8 cellular contexts compared by ENCODE assay signal in genomic region chr2:208253518-208254117, GRCh38. TPM values are rescaled to one million over a fixed set of nuclear protein-coding genes. Genes with fewer than 3 reads are reported as not detected.
DNase-seq lines count a peak whose midpoint lies in the region; ATAC-seq and TF ChIP-seq lines count a peak whose summit lies in the region.

No MANE protein-coding gene starts in this region.

- no peaks in the 10 kb centered on the region for H3K9me2 ChIP-seq in SK-N-SH

- no peak for TF ChIP-seq EP300 in SK-N-SH (IDR thresholded peaks at IDR 0.05; ENCODE audit: borderline replicate concordance in 1 of 2, low read depth in 1 of 2, low read length in 1 of 2)

- H3K27ac ChIP-seq in SK-N-SH (ENCODE audit: low read depth in 2 of 2, low read length in 1 of 2) (peak overlapping the region; percentile 27 to 40; a peak in 3 of 4 replicates), gastrocnemius medialis (peak overlapping the region; percentile 82 to 90 (median 86))

- in situ Hi-C loops in gastrocnemius medialis (cut with MboI; ENCODE audit: low sequenced_read_pairs in 4 of 4), result loop anchor here in 2 of 4 donors (25.0 kb wide), 2 partner anchors 641 to 716 kb away; partner anchors contain the start of gene CREB1 (in 1 of the 2)

- H3K36me3 ChIP-seq in SK-N-SH (replicated peaks in 1 of 2; ENCODE audit: control insufficient read depth in 1 of 2, insufficient read depth in 2 of 2, low read length in 1 of 2) (peaks cover 39 to 43% of the 10 kb centered on the region in 2 experiments), gastrocnemius medialis (peaks cover 0 to 25% of the 10 kb centered on the region in 2 donors)

- H3K9ac ChIP-seq in SK-N-SH, result peak overlapping the region; percentile 65

- DNase-seq in GM12865 (ENCODE audit: low read depth) (no peak), SK-N-SH (no peak), fibroblast of the aortic adventitia (ENCODE audit: low read depth) (peak; percentile 70), gastrocnemius medialis (no peak), cerebellar cortex (ENCODE audit: low spot score) (no peak), NCI-H2029 treated with DMSO at 0.1 percent for 48 hours (lab: John Stamatoyannopoulos, UW) (no peak)

- no peak for ATAC-seq in gastrocnemius medialis
- ATAC-seq in HG03095 (IDR thresholded peaks at IDR 0.05; ENCODE audit: unreplicated experiment), result no peak
- ATAC-seq in GM21528 (IDR thresholded peaks at IDR 0.05; ENCODE audit: low FRiP score, unreplicated experiment), result no peak

- H3K4me2 ChIP-seq in SK-N-SH, result peak overlapping the region; percentile 86

- WGBS in SK-N-SH (ENCODE audit: low lambda C conversion rate), result 31% methylated on average over 7 of the region's 7 CpGs

- TF ChIP-seq CTCF in GM12865 (IDR thresholded peaks at IDR 0.05; ENCODE audit: insufficient read depth, low read depth, low read length, missing control alignments) (no peak), SK-N-SH (IDR thresholded peaks at IDR 0.05) (no peak), fibroblast of the aortic adventitia (IDR thresholded peaks at IDR 0.05; ENCODE audit: insufficient read depth, low read length) (no peak), gastrocnemius medialis (IDR thresholded peaks at IDR 0.05 in 4 of 5, conservative IDR thresholded peaks at IDR 0.05 in 1 of 5) (no peak)

- peak overlapping the region; percentile 90 for H2AFZ ChIP-seq in SK-N-SH (ENCODE audit: low read depth)

- H3F3A ChIP-seq in SK-N-SH (replicated peaks; ENCODE audit: insufficient read depth), result peaks cover 7% of the 10 kb centered on the region

- TF ChIP-seq POLR2A in gastrocnemius medialis (IDR thresholded peaks at IDR 0.05), result no peak

- H3K27me3 ChIP-seq in SK-N-SH (ENCODE audit: insufficient read depth) (no peaks in the 10 kb centered on the region), gastrocnemius medialis (no peaks in the 10 kb centered on the region)

- intact Hi-C loops in gastrocnemius medialis (cut with DNase I; ENCODE audit: low total_unique reads), result loop anchor here (1.0 to 5.0 kb wide), 6 partner anchors 62 to 1486 kb away; partner anchors contain the start of genes FASTKD2, MDH1B and METTL21A

- no peak for TF ChIP-seq RAD21 in SK-N-SH (IDR thresholded peaks at IDR 0.05; ENCODE audit: low read length)

- peaks cover 0 to 8% of the 10 kb centered on the region in 2 experiments; a peak in 3 of 4 replicates for H3K4me1 ChIP-seq in SK-N-SH (ENCODE audit: control insufficient read depth in 1 of 2, insufficient read depth in 2 of 2, low read depth in 1 of 2, low read length in 1 of 2)
- H3K4me1 ChIP-seq in gastrocnemius medialis, result peaks cover 16 to 19% of the 10 kb centered on the region in 2 donors

- no peaks in the 10 kb centered on the region for H4K20me1 ChIP-seq in SK-N-SH (ENCODE audit: insufficient read depth)

- CTCF ChIA-PET in SK-N-SH (lab: Yijun Ruan, JAX), result interaction anchor here (0.7 to 6.5 kb wide), 32 partner anchors 9 to 1078 kb away, joined by 3 to 87 read pairs (median 5); partner anchors contain the start of gene PIKFYVE

- H3K4me3 ChIP-seq in GM12865 (ENCODE audit: low read depth, low read length) (peak overlapping the region; percentile 93), SK-N-SH (ENCODE audit: low read depth in 2 of 2, low read length in 1 of 2) (peak overlapping the region; percentile 52 to 95), fibroblast of the aortic adventitia (ENCODE audit: low read depth, low read length) (peak overlapping the region; percentile 99), gastrocnemius medialis (peak overlapping the region; percentile 63 to 81 (median 70))

- H3K79me2 ChIP-seq in SK-N-SH (ENCODE audit: insufficient read depth), result peaks cover 10% of the 10 kb centered on the region; the same call in 1 of the 2 replicates

- H3K9me3 ChIP-seq in SK-N-SH (no peaks in the 10 kb centered on the region), gastrocnemius medialis (no peaks in the 10 kb centered on the region)

- POLR2A ChIA-PET in SK-N-SH (lab: Yijun Ruan, JAX), result interaction anchor here (1.1 to 3.6 kb wide), 3 partner anchors 12 to 152 kb away, joined by 5 to 28 read pairs (median 8); partner anchors contain the start of gene PIKFYVE

TF ChIP-seq in SK-N-SH, 30 proteins besides CTCF, POLR2A, EP300 and RAD21:
- TF ChIP-seq FOXJ3 (CRISPR knock-in tag; IDR thresholded peaks at IDR 0.05) (no peak), ELF1 (IDR thresholded peaks at IDR 0.05) (no peak), JUND (IDR thresholded peaks at IDR 0.05) (no peak), FOXM1 (IDR thresholded peaks at IDR 0.05; ENCODE audit: low read depth) (no peak), USF2 (IDR thresholded peaks at IDR 0.05; ENCODE audit: borderline replicate concordance, low read depth, low read length) (no peak), GATA2 (CRISPR knock-in tag; IDR thresholded peaks at IDR 0.05) (no peak), TCF12 (IDR thresholded peaks at IDR 0.05) (no peak), FOSL2 (IDR thresholded peaks at IDR 0.05; ENCODE audit: borderline replicate concordance, low read depth) (no peak)

RNA-seq across cellular contexts. Expression of gene IDH1, which starts 1.3 kb away (rescaled TPM):
- polyA plus RNA-seq in SK-N-SH (2012; rRNA removed), result 43.4 and 57.2 TPM in 2 replicates
- 62.2 and 66.7 TPM in 2 replicates for polyA plus RNA-seq in SK-N-SH (2012; cell fraction: cytosol; rRNA removed)
- 43.6 and 57.6 TPM in 2 replicates for polyA plus RNA-seq in SK-N-SH (2012; cell fraction: nucleus; rRNA removed)
- total RNA-seq in fibroblast of the aortic adventitia (ENCODE audit: low replicate concordance) (196 and 291 TPM in 2 replicates), gastrocnemius medialis (10 to 100 TPM; 11.2 to 39.0 (median 15.0) TPM)

RNA-seq across cellular contexts. Expression of gene PIKFYVE, which starts 12.4 kb away (rescaled TPM):
- polyA plus RNA-seq in SK-N-SH (2012; rRNA removed), result 7.0 and 10.2 TPM in 2 replicates
- 9.6 and 10.2 TPM in 2 replicates for polyA plus RNA-seq in SK-N-SH (2012; cell fraction: cytosol; rRNA removed)
- 8.0 and 18.1 TPM in 2 replicates for polyA plus RNA-seq in SK-N-SH (2012; cell fraction: nucleus; rRNA removed)
- total RNA-seq in fibroblast of the aortic adventitia (ENCODE audit: low replicate concordance), result 39.2 and 45.8 TPM in 2 replicates
- total RNA-seq in gastrocnemius medialis, result 10 to 100 TPM; 14.0 to 23.9 (median 17.9) TPM
